In genomic region chr3:144877356-144877755, GRCh38 we compare ENCODE assay signal across 17 cellular contexts.
DNase-seq lines count a peak whose midpoint lies in the region; ATAC-seq and TF ChIP-seq lines count a peak whose summit lies in the region.
"Had no signal": no experiment of that assay in that cellular context is flagged by ENCODE, and none has a peak within 500 bp of the region (broad histone marks: within the 10 kb centered on the region; RNA-seq: fewer than 3 reads in every experiment).

No MANE protein-coding gene starts in this region.

- H3K36me3 ChIP-seq in SK-N-SH (replicated peaks in 1 of 2; ENCODE audit: control insufficient read depth in 1 of 2, insufficient read depth in 2 of 2, low read length in 1 of 2) (no peaks in the 10 kb centered on the region), HEK293 (ENCODE audit: control insufficient read depth in 2 of 2, insufficient read depth in 1 of 2, low read length in 2 of 2) (no peaks in the 10 kb centered on the region), ovary (no peaks in the 10 kb centered on the region)
- H3K36me3 ChIP-seq: BLaER1 treated with 17β-estradiol and CSF1 and Interleukin-3, amounts not matched to agents 10 nM and 100 nM had no signal

- H3K4me3 ChIP-seq in SK-N-SH (ENCODE audit: low read depth in 2 of 2, low read length in 1 of 2) (no peak overlapping the region), HEK293 (ENCODE audit: low read depth, low read length) (no peak overlapping the region), ovary (no peak overlapping the region)
- H3K4me3 ChIP-seq: A549; BLaER1 treated with 17β-estradiol and CSF1 and Interleukin-3, amounts not matched to agents 10 nM and 100 nM had no signal

- intact Hi-C loops in ovary (cut with DNase I) (no loop called here), Right ventricle myocardium inferior (cut with DNase I) (no loop called here)

- TF ChIP-seq EP300 in SK-N-SH (IDR thresholded peaks at IDR 0.05; ENCODE audit: borderline replicate concordance in 1 of 2, low read depth in 1 of 2, low read length in 1 of 2), result no peak
- TF ChIP-seq EP300 in ovary (IDR thresholded peaks at IDR 0.05), result no peak

- DNase-seq in SK-N-SH (no peak), RPMI7951 (ENCODE audit: low read depth) (peak; percentile 3), ovary (no peak), Right ventricle myocardium inferior (ENCODE audit: missing footprints) (no peak)
- DNase-seq: AML-193; Caco-2; Calu3; CD4-positive, alpha-beta T cell; CD8-positive, alpha-beta T cell; DMS79 treated with DMSO at 0.1 percent for 48 hours; GF-D8 had no signal

- H3K9ac ChIP-seq in SK-N-SH, result no peak overlapping the region
- H3K9ac ChIP-seq: BLaER1 treated with 17β-estradiol and CSF1 and Interleukin-3, amounts not matched to agents 10 nM and 100 nM had no signal

- H3K79me2 ChIP-seq in SK-N-SH (ENCODE audit: insufficient read depth), result no peaks in the 10 kb centered on the region

- no peak for TF ChIP-seq RAD21 in SK-N-SH (IDR thresholded peaks at IDR 0.05; ENCODE audit: low read length)

- H3K27ac ChIP-seq in SK-N-SH (ENCODE audit: low read depth in 2 of 2, low read length in 1 of 2) (no peak overlapping the region), HEK293 (ENCODE audit: extremely low read depth, low read depth, low read length) (no peak overlapping the region), ovary (no peak overlapping the region)
- H3K27ac ChIP-seq: 22Rv1; A549; BLaER1 treated with 17β-estradiol and CSF1 and Interleukin-3, amounts not matched to agents 10 nM and 100 nM; C4-2B had no signal

- no peaks in the 10 kb centered on the region; the same call in 1 of the 2 replicates for H3K9me3 ChIP-seq in SK-N-SH
- H3K9me3 ChIP-seq in HEK293 (ENCODE audit: control insufficient read depth, insufficient read depth, low read depth, low read length), result no peaks in the 10 kb centered on the region
- no peaks in the 10 kb centered on the region for H3K9me3 ChIP-seq in ovary
- H3K9me3 ChIP-seq: A549; BLaER1 treated with 17β-estradiol and CSF1 and Interleukin-3, amounts not matched to agents 10 nM and 100 nM; Caco-2 had no signal

- H3K27me3 ChIP-seq in SK-N-SH (ENCODE audit: insufficient read depth), result no peaks in the 10 kb centered on the region
- H3K27me3 ChIP-seq in ovary, result no peaks in the 10 kb centered on the region
- H3K27me3 ChIP-seq: BLaER1 treated with 17β-estradiol and CSF1 and Interleukin-3, amounts not matched to agents 10 nM and 100 nM had no signal

- ATAC-seq in SK-N-SH treated with all-trans-retinoic acid at 6 μM for 48 hours, result no peak
- no peak for ATAC-seq in Right ventricle myocardium inferior
- ATAC-seq: A549; CD8-positive, alpha-beta T cell had no signal

- no peak for TF ChIP-seq POLR2A in ovary (IDR thresholded peaks at IDR 0.05)

- POLR2A ChIA-PET in SK-N-SH (lab: Yijun Ruan, JAX), result no interaction called here
- POLR2A ChIA-PET in HEK293 (lab: Yijun Ruan, JAX), result no interaction called here

- H3K4me1 ChIP-seq in SK-N-SH (ENCODE audit: control insufficient read depth in 1 of 2, insufficient read depth in 2 of 2, low read depth in 1 of 2, low read length in 1 of 2), result no peaks in the 10 kb centered on the region
- no peaks in the 10 kb centered on the region for H3K4me1 ChIP-seq in HEK293 (ENCODE audit: control insufficient read depth, insufficient read depth, low read length)
- no peaks in the 10 kb centered on the region for H3K4me1 ChIP-seq in ovary (ENCODE audit: insufficient read depth)
- H3K4me1 ChIP-seq: A549; BLaER1 treated with 17β-estradiol and CSF1 and Interleukin-3, amounts not matched to agents 10 nM and 100 nM; Caco-2 had no signal

- CTCF ChIA-PET in SK-N-SH (lab: Yijun Ruan, JAX) (no interaction called here), HEK293 (lab: Yijun Ruan, JAX) (no interaction called here)

- no peaks in the 10 kb centered on the region for H4K20me1 ChIP-seq in SK-N-SH (ENCODE audit: insufficient read depth)
- H4K20me1 ChIP-seq: BLaER1 treated with 17β-estradiol and CSF1 and Interleukin-3, amounts not matched to agents 10 nM and 100 nM had no signal

- no peaks in the 10 kb centered on the region for H3K9me2 ChIP-seq in SK-N-SH

- TF ChIP-seq CTCF in SK-N-SH (IDR thresholded peaks at IDR 0.05), result no peak
- no peak for TF ChIP-seq CTCF in HEK293 (tag by site-specific recombination; IDR thresholded peaks at IDR 0.05)
- no peak for TF ChIP-seq CTCF in ovary (IDR thresholded peaks at IDR 0.05)

- no peaks in the 10 kb centered on the region for H3F3A ChIP-seq in SK-N-SH (replicated peaks; ENCODE audit: insufficient read depth)

- H2AFZ ChIP-seq in SK-N-SH (ENCODE audit: low read depth), result no peak overlapping the region

- no peak overlapping the region for H3K4me2 ChIP-seq in SK-N-SH
- H3K4me2 ChIP-seq: A549; BLaER1 treated with 17β-estradiol and CSF1 and Interleukin-3, amounts not matched to agents 10 nM and 100 nM had no signal

- 19% methylated on average over 9 of the region's 9 CpGs for WGBS in SK-N-SH (ENCODE audit: low lambda C conversion rate)
- 93 to 98% (median 97%) methylated on average over 9 of the region's 9 CpGs for WGBS in ovary, 3 donors

TF ChIP-seq in SK-N-SH, 30 proteins besides CTCF, POLR2A, EP300 and RAD21 (continues in another document):
- TF ChIP-seq PBX3 (IDR thresholded peaks at IDR 0.05) (no peak), NRF1 (IDR thresholded peaks at IDR 0.05; ENCODE audit: low read depth, low read length) (no peak), TEAD4 (IDR thresholded peaks at IDR 0.05; ENCODE audit: borderline replicate concordance, insufficient read depth) (no peak), USF1 (IDR thresholded peaks at IDR 0.05; ENCODE audit: borderline replicate concordance, low read depth) (peak; percentile 26; the same call in 1 of the 2 replicates), SIN3A (IDR thresholded peaks at IDR 0.05; ENCODE audit: borderline replicate concordance, low read depth, low read length) (no peak)

TF ChIP-seq in SK-N-SH treated with all-trans-retinoic acid at 6 μM for 48 hours, 23 proteins besides CTCF, POLR2A, EP300 and RAD21 (continues in another document):
- TF ChIP-seq CSRNP3 (CRISPR knock-in tag; IDR thresholded peaks at IDR 0.05), result no peak
- no peak for TF ChIP-seq ESRRG (CRISPR knock-in tag; IDR thresholded peaks at IDR 0.05)
- no peak for TF ChIP-seq PATZ1 (CRISPR knock-in tag; IDR thresholded peaks at IDR 0.05; ENCODE audit: borderline replicate concordance)

TF ChIP-seq in HEK293, 187 proteins besides CTCF, POLR2A, EP300 and RAD21:
- TF ChIP-seq ZNF423 (tag by site-specific recombination; IDR thresholded peaks at IDR 0.05) (no peak), SCRT2 (tag by site-specific recombination; IDR thresholded peaks at IDR 0.05) (peak; percentile 79), ZNF785 (tag by site-specific recombination; IDR thresholded peaks at IDR 0.05) (no peak)
TF ChIP-seq in HEK293: peak in this region for 1.
